ENCODE assay signal across 1 cellular context in genomic region chr17:27368154-27368553, GRCh38.
TF ChIP-seq lines count a peak whose summit lies in the region.

No MANE protein-coding gene starts in this region.

TF ChIP-seq in K562, 482 proteins besides CTCF, POLR2A, EP300 and RAD21 (continued from another document):
- peak; percentile 58; the same call in 1 of the 2 replicates for TF ChIP-seq SPI1 (IDR thresholded peaks at IDR 0.05; ENCODE audit: borderline replicate concordance, low read depth, low read length)
